Comparison of ENCODE assay signal across 17 cellular contexts in genomic region chr1:89808429-89809117, GRCh38. TPM values are rescaled to one million over a fixed set of nuclear protein-coding genes. Genes with fewer than 3 reads are reported as not detected.
DNase-seq lines count a peak whose midpoint lies in the region; ATAC-seq, FAIRE-seq and TF ChIP-seq lines count a peak whose summit lies in the region.
"Had no signal": no experiment of that assay in that cellular context is flagged by ENCODE, and none has a peak within 500 bp of the region (broad histone marks: within the 10 kb centered on the region; RNA-seq: fewer than 3 reads in every experiment).

No MANE protein-coding gene starts in this region.

- POLR2A ChIA-PET in HepG2 (lab: Yijun Ruan, JAX) = interaction anchor here (1.1 to 2.0 kb wide), 2 partner anchors 12 to 34 kb away, joined by 3 to 13 read pairs; partner anchors contain the start of gene LRRC8D

- no peaks in the 10 kb centered on the region for H3K9me3 Mint-ChIP-seq in stimulated activated naive CD8-positive, alpha-beta T cell treated with anti-CD3 and anti-CD28 coated beads, Interleukin-15, amount 100 ng/mL, for 72 hours
- H3K9me3 Mint-ChIP-seq: activated naive CD8-positive, alpha-beta T cell treated with anti-CD3 and anti-CD28 coated beads, Interleukin-2, amount 50 U/mL, for 24 hours had no signal

- H3K9me3 ChIP-seq in HepG2 (ENCODE audit: low read length) (no peaks in the 10 kb centered on the region), right lobe of liver (no peaks in the 10 kb centered on the region), SJSA1 (replicated peaks) (no peaks in the 10 kb centered on the region)
- H3K9me3 ChIP-seq: suprapubic skin had no signal

- no peak overlapping the region for H2AFZ ChIP-seq in HepG2 (ENCODE audit: low read length)

- DNase-seq in HepG2 (ENCODE audit: low spot score) (peak; percentile 44), right lobe of liver (no peak), SJSA1 (ENCODE audit: low read depth in 1 of 2, low spot score in 2 of 2) (peak; percentile 62 to 73), fibroblast of the aortic adventitia (ENCODE audit: low read depth) (peak; percentile 58), GM10266 (ENCODE audit: extremely low spot score) (no peak)
- no peak for DNase-seq in stimulated activated naive CD8-positive, alpha-beta T cell treated with anti-CD3 and anti-CD28 coated beads, Interleukin-15, amount 100 ng/mL, for 72 hours
- DNase-seq: activated CD8-positive, alpha-beta memory T cell treated with anti-CD3 and anti-CD28 coated beads, Interleukin-2, amount 50 U/mL, for 4 hours; activated naive CD8-positive, alpha-beta T cell treated with anti-CD3 and anti-CD28 coated beads, Interleukin-2, amount 50 U/mL, for 24 hours; effector CD4-positive, alpha-beta T cell; GDM1; KBM-7; NCI-H2081; right cardiac atrium had no signal

- peaks cover 11% of the 10 kb centered on the region for H3K27me3 Mint-ChIP-seq in stimulated activated naive CD8-positive, alpha-beta T cell treated with anti-CD3 and anti-CD28 coated beads, Interleukin-15, amount 100 ng/mL, for 72 hours

- no TSS peak for BruUV-seq in HepG2 (replicated peaks; lab: Mats Ljungman, UMichigan)

- TF ChIP-seq POLR2A in HepG2 (IDR thresholded peaks at IDR 0.05; ENCODE audit: insufficient read depth in 1 of 2, low read depth in 2 of 2, low read length in 2 of 2) (no peak), right lobe of liver (IDR thresholded peaks at IDR 0.05) (no peak)

- H3K4me2 ChIP-seq in HepG2 (ENCODE audit: low read depth, low read length) = no peak overlapping the region

- CTCF ChIA-PET in HepG2 (lab: Yijun Ruan, JAX; ENCODE audit: low intra/inter-chr PET ratio, low total read pairs) = no interaction called here

- H3K27ac ChIP-seq in HepG2 (ENCODE audit: extremely low read length, insufficient read depth, low read length) = no peak overlapping the region
- no peak overlapping the region for H3K27ac ChIP-seq in right lobe of liver
- peak overlapping the region; percentile 13; the same call in 1 of the 2 replicates for H3K27ac ChIP-seq in SJSA1
- H3K27ac ChIP-seq: suprapubic skin had no signal

- H3K4me3 Mint-ChIP-seq in stimulated activated naive CD8-positive, alpha-beta T cell treated with anti-CD3 and anti-CD28 coated beads, Interleukin-15, amount 100 ng/mL, for 72 hours = no peak overlapping the region
- H3K4me3 Mint-ChIP-seq: activated naive CD8-positive, alpha-beta T cell treated with anti-CD3 and anti-CD28 coated beads, Interleukin-2, amount 50 U/mL, for 24 hours had no signal

- H3K9ac ChIP-seq in HepG2 (ENCODE audit: insufficient read depth, low read depth, low read length) = no peak overlapping the region

- intact Hi-C loops in HepG2 (cut with micrococcal nuclease; ENCODE audit: unreplicated experiment) = loop anchor here (10.0 kb wide), 1 partner anchor 146 kb away; no protein-coding TSS in a partner anchor
- intact Hi-C loops in right lobe of liver (cut with DNase I) = loop anchor here (10.0 kb wide), 1 partner anchor 176 kb away; no protein-coding TSS in a partner anchor

- no peaks in the 10 kb centered on the region for H3K4me1 Mint-ChIP-seq in stimulated activated naive CD8-positive, alpha-beta T cell treated with anti-CD3 and anti-CD28 coated beads, Interleukin-15, amount 100 ng/mL, for 72 hours

- TF ChIP-seq CTCF in HepG2 (CRISPR knock-in tag; IDR thresholded peaks at IDR 0.05) = no peak
- no peak for TF ChIP-seq CTCF in right lobe of liver (IDR thresholded peaks at IDR 0.05)
- TF ChIP-seq CTCF in fibroblast of the aortic adventitia (IDR thresholded peaks at IDR 0.05; ENCODE audit: insufficient read depth, low read length) = no peak
- TF ChIP-seq CTCF in GM10266 (IDR thresholded peaks at IDR 0.05; ENCODE audit: control insufficient read depth, insufficient read depth, low read depth, missing control alignments) = no peak

- H3K4me1 ChIP-seq in HepG2 (ENCODE audit: insufficient read depth, low read length) (peaks cover 60% of the 10 kb centered on the region), right lobe of liver (no peaks in the 10 kb centered on the region), SJSA1 (replicated peaks) (peaks cover 24% of the 10 kb centered on the region)

- TF ChIP-seq EP300 in HepG2 (IDR thresholded peaks at IDR 0.05; ENCODE audit: low read depth in 2 of 2, low read length in 2 of 2) (no peak), HepG2 (CRISPR knock-in tag; IDR thresholded peaks at IDR 0.05; ENCODE audit: borderline replicate concordance) (no peak)

- in situ Hi-C loops in HepG2 (cut with HindIII; ENCODE audit: extremely low pct_ligation_motif_present, low pct_unique_long_range_greater_than_20kb) = loop anchor here (5.0 kb wide), 1 partner anchor 184 kb away; no protein-coding TSS in a partner anchor

- H3K79me2 ChIP-seq in HepG2 (ENCODE audit: insufficient read depth, low read length) = no peaks in the 10 kb centered on the region

- no peak for TF ChIP-seq RAD21 in HepG2 (CRISPR knock-in tag; IDR thresholded peaks at IDR 0.05)

- H3K27ac Mint-ChIP-seq in stimulated activated naive CD8-positive, alpha-beta T cell treated with anti-CD3 and anti-CD28 coated beads, Interleukin-15, amount 100 ng/mL, for 72 hours = no peak overlapping the region
- H3K27ac Mint-ChIP-seq: activated naive CD8-positive, alpha-beta T cell treated with anti-CD3 and anti-CD28 coated beads, Interleukin-2, amount 50 U/mL, for 24 hours had no signal

- H3K4me3 ChIP-seq in HepG2 (replicated peaks in 1 of 3; ENCODE audit: insufficient read depth in 1 of 3, low read depth in 2 of 3, low read length in 3 of 3) = no peak overlapping the region
- no peak overlapping the region for H3K4me3 ChIP-seq in right lobe of liver
- H3K4me3 ChIP-seq in SJSA1 = no peak overlapping the region
- H3K4me3 ChIP-seq in fibroblast of the aortic adventitia (ENCODE audit: low read depth, low read length) = no peak overlapping the region
- H3K4me3 ChIP-seq: suprapubic skin had no signal

- H3K27me3 ChIP-seq in HepG2 (ENCODE audit: control insufficient read depth in 1 of 2, insufficient read depth in 2 of 2, low read length in 2 of 2) (no peaks in the 10 kb centered on the region; a peak in 1 of 5 replicates), right lobe of liver (no peaks in the 10 kb centered on the region), SJSA1 (replicated peaks) (no peaks in the 10 kb centered on the region)
- H3K27me3 ChIP-seq: suprapubic skin had no signal

- peak; percentile 15 for FAIRE-seq in HepG2 (lab: Jason Lieb, UNC)
- FAIRE-seq: TTC549 had no signal

- H3K36me3 ChIP-seq in HepG2 (replicated peaks in 1 of 2; ENCODE audit: control insufficient read depth in 1 of 2, insufficient read depth in 2 of 2, low read length in 2 of 2) = no peaks in the 10 kb centered on the region
- H3K36me3 ChIP-seq in right lobe of liver = no peaks in the 10 kb centered on the region
- H3K36me3 ChIP-seq in SJSA1 = no peaks in the 10 kb centered on the region
- H3K36me3 ChIP-seq: suprapubic skin had no signal

- no peak for ATAC-seq in HepG2
- no peak for ATAC-seq in right lobe of liver
- no peak for ATAC-seq in HG02870 (IDR thresholded peaks at IDR 0.05; ENCODE audit: unreplicated experiment)
- no peak for ATAC-seq in stimulated activated naive CD8-positive, alpha-beta T cell treated with anti-CD3 and anti-CD28 coated beads, Interleukin-15, amount 100 ng/mL, for 72 hours
- ATAC-seq in GM21723 (IDR thresholded peaks at IDR 0.05; ENCODE audit: unreplicated experiment) = no peak
- ATAC-seq: activated naive CD8-positive, alpha-beta T cell treated with anti-CD3 and anti-CD28 coated beads, Interleukin-2, amount 50 U/mL, for 24 hours; right cardiac atrium had no signal

- no peaks in the 10 kb centered on the region for H4K20me1 ChIP-seq in HepG2 (ENCODE audit: insufficient read depth, low read length)

- WGBS in HepG2 (ENCODE audit: low lambda C conversion rate) = 80% methylated on average over 2 of the region's 5 CpGs
- 70% methylated on average over 2 of the region's 5 CpGs for WGBS in right lobe of liver (ENCODE audit: insufficient coverage, low coverage, low lambda C conversion rate, missing lambda C conversion rate)

TF ChIP-seq in HepG2, 621 proteins besides CTCF, POLR2A, EP300 and RAD21:
- TF ChIP-seq HNF4A (CRISPR knock-in tag; IDR thresholded peaks at IDR 0.05) = no peak
- TF ChIP-seq SOX13 (IDR thresholded peaks at IDR 0.05) = no peak
- TF ChIP-seq SOX13 (CRISPR knock-in tag; conservative IDR thresholded peaks at IDR 0.05 in 1 of 2, IDR thresholded peaks at IDR 0.05 in 1 of 2) = peak in 1 of 2 experiments; percentile 15; a peak in 1 of 4 replicates
- TF ChIP-seq FOSL2 (CRISPR knock-in tag; IDR thresholded peaks at IDR 0.05) = peak; percentile 55; the same call in 1 of the 2 replicates

RNA-seq across cellular contexts. Expression of gene LRRC8D, which starts 12.3 kb away (rescaled TPM):
- total RNA-seq in HepG2 (2016; rRNA removed; fragmentation: Illumina TruSeq; extraction: Trizol) = 44.6 and 45.5 TPM in 2 replicates
- total RNA-seq in HepG2 (2016; cell fraction: cytosol; rRNA removed; fragmentation: Illumina TruSeq; extraction: Trizol; ENCODE audit: low read depth) = 8.5 and 9.3 TPM in 2 replicates
- total RNA-seq in HepG2 (2016; cell fraction: insoluble cytoplasmic fraction; rRNA removed; fragmentation: Illumina TruSeq; extraction: Trizol) = 43.8 and 46.2 TPM in 2 replicates
- 33.3 and 37.9 TPM in 2 replicates for total RNA-seq in HepG2 (2016; cell fraction: membrane; rRNA removed; fragmentation: Illumina TruSeq; extraction: Trizol)
- total RNA-seq in HepG2 (2016; cell fraction: nucleus; rRNA removed; fragmentation: Illumina TruSeq; extraction: Trizol) = 43.7 and 45.6 TPM in 2 replicates
- polyA plus RNA-seq in HepG2 (2011; rRNA removed) = 29.9 and 30.0 TPM in 2 replicates
- 27.1 and 30.0 TPM in 2 replicates for polyA plus RNA-seq in HepG2 (2011; cell fraction: cytosol; rRNA removed)
- polyA plus RNA-seq in HepG2 (2011; cell fraction: nucleus; rRNA removed) = 29.5 and 30.7 TPM in 2 replicates
- polyA plus RNA-seq in HepG2 (2012) = 26.8 and 28.6 TPM in 2 replicates
- polyA plus RNA-seq in HepG2 (2016; cell fraction: cytosol; fragmentation: Illumina TruSeq; extraction: Trizol; ENCODE audit: low read depth) = 5.8 and 5.9 TPM in 2 replicates
- 47.0 and 48.7 TPM in 2 replicates for polyA plus RNA-seq in HepG2 (2016; cell fraction: insoluble cytoplasmic fraction; fragmentation: Illumina TruSeq; extraction: Trizol; ENCODE audit: low read depth)
- 20.5 and 21.4 TPM in 2 replicates for polyA plus RNA-seq in HepG2 (2016; cell fraction: membrane; fragmentation: Illumina TruSeq; extraction: Trizol; ENCODE audit: low read depth)
- polyA plus RNA-seq in HepG2 (2016; cell fraction: nucleus; fragmentation: Illumina TruSeq; extraction: Trizol; ENCODE audit: insufficient read depth, low read depth) = 53.9 and 57.1 TPM in 2 replicates
- polyA minus RNA-seq in HepG2 (2011; rRNA and poly(A)+ RNA removed; ENCODE audit: low replicate concordance) = 65.8 and 107 TPM in 2 replicates
- 26.6 and 33.6 TPM in 2 replicates for polyA minus RNA-seq in HepG2 (2011; cell fraction: cytosol; rRNA and poly(A)+ RNA removed)
- 44.2 and 52.0 TPM in 2 replicates for polyA minus RNA-seq in HepG2 (2011; cell fraction: nucleus; rRNA and poly(A)+ RNA removed)
- total RNA-seq in right lobe of liver = 10 to 100 TPM; 11.5 to 22.1 (median 19.3) TPM
- total RNA-seq in SJSA1 (2014; rRNA removed; shearing (Covaris generic)) = 19.5 and 23.2 TPM in 2 replicates
- 12.1 and 45.6 TPM in 2 replicates for total RNA-seq in fibroblast of the aortic adventitia (ENCODE audit: low replicate concordance)

Comparison
In these comparisons a context has a peak if more than half of its experiments do, and no peak if none do; other contexts are left out.
1. DNase-seq: peak in HepG2 (single experiment), SJSA1 (2 of 2) and fibroblast of the aortic adventitia (single experiment); none in right lobe of liver (0 of 3), stimulated activated naive CD8-positive, alpha-beta T cell treated with anti-CD3 and anti-CD28 coated beads, Interleukin-15, amount 100 ng/mL, for 72 hours (0 of 2) and GM10266 (single experiment).